Comparison of ENCODE assay signal across 19 cellular contexts in the genomic region with DNA sequence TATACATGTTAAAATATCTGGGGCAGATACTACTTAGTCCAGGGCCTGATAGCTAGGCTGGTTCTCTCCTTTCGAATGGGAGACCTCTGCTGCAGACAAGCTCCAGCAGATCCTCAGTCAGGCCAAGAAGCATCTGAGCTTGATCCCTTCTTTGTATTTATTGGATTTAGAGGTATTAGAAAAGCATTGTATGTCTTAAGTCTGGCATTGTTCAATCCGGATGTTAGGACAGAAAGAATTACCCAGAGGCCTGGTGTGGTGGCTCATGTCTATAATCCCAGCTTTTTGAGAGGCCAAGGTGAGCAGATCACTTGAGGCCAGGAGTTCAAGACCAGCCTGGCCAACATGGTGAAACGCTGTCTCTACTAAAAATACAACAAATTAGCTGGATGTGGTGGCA. TPM values are rescaled to one million over a fixed set of nuclear protein-coding genes. Genes with fewer than 3 reads are reported as not detected.
A peak's percentile ranks its signal among the peaks of the same experiment; 100 is the strongest.
DNase-seq lines count a peak whose midpoint lies in the region; ATAC-seq and TF ChIP-seq lines count a peak whose summit lies in the region.
"Had no signal": no experiment of that assay in that cellular context is flagged by ENCODE, and none has a peak within 500 bp of the region (broad histone marks: within the 10 kb centered on the region; RNA-seq: fewer than 3 reads in every experiment).

No MANE protein-coding gene starts in this region.

- intact Hi-C loops in natural killer cell (cut with micrococcal nuclease) = no loop called here
- intact Hi-C loops in PC-3 (cut with micrococcal nuclease) = no loop called here

- no peak overlapping the region for H3K4me3 Mint-ChIP-seq in natural killer cell treated with Interleukin-12 subunit alpha and Interleukin-12 subunit beta and Interleukin-15 and Interleukin-18, amount 100 ng/mL, for 72 hours
- no peak overlapping the region for H3K4me3 Mint-ChIP-seq in natural killer cell
- H3K4me3 Mint-ChIP-seq: CD4-positive, alpha-beta memory T cell; HFFc6; IgD-negative memory B cell had no signal

- no peaks in the 10 kb centered on the region for H3K36me3 ChIP-seq in PC-3 (ENCODE audit: low read depth, low read length)

- H4K20me1 ChIP-seq in PC-3 (ENCODE audit: low read length) = no peaks in the 10 kb centered on the region

- no peak overlapping the region for H3K9ac ChIP-seq in PC-3 (ENCODE audit: low read length)
- H3K9ac ChIP-seq: GM23248 had no signal

- TF ChIP-seq CTCF in natural killer cell (IDR thresholded peaks at IDR 0.05) (no peak), PC-3 (conservative IDR thresholded peaks at IDR 0.05; ENCODE audit: low read depth, low read length) (no peak)

- no peaks in the 10 kb centered on the region for H3K27me3 ChIP-seq in PC-3 (ENCODE audit: low read length)

- no peak for ATAC-seq in natural killer cell treated with Interleukin-12 subunit alpha and Interleukin-12 subunit beta and Interleukin-15 and Interleukin-18, amount 100 ng/mL, for 72 hours
- ATAC-seq in natural killer cell (no peak), PC-3 (no peak), esophagus mucosa (peak; percentile 54), GM18517 (IDR thresholded peaks at IDR 0.05; ENCODE audit: unreplicated experiment) (no peak), GM18870 (IDR thresholded peaks at IDR 0.05; ENCODE audit: unreplicated experiment) (no peak)
- ATAC-seq: A549, HCT116, HepG2 had no signal

- no TSS peak for BruUV-seq in PC-3 (replicated peaks; lab: Mats Ljungman, UMichigan)

- peaks cover 45% of the 10 kb centered on the region for H3K4me1 ChIP-seq in PC-3 (ENCODE audit: insufficient read depth, low read length)

- H2AFZ ChIP-seq in PC-3 (ENCODE audit: low read length) = no peak overlapping the region
- H2AFZ ChIP-seq: GM23248 had no signal

- POLR2A ChIA-PET in PC-3 (lab: Charles Lee; ENCODE audit: unreplicated experiment) = interaction anchor here (0.7 kb wide), 1 partner anchor 17 kb away, joined by 5 read pairs; no protein-coding TSS in a partner anchor

- no peaks in the 10 kb centered on the region for H3K9me3 ChIP-seq in PC-3 (ENCODE audit: low read length)
- H3K9me3 ChIP-seq: A549 had no signal

- H3K4me3 ChIP-seq in PC-3 (ENCODE audit: low read length) = no peak overlapping the region
- H3K4me3 ChIP-seq: A549, GM23248 had no signal

- no peaks in the 10 kb centered on the region for H3K9me2 ChIP-seq in PC-3 (replicated peaks; ENCODE audit: low read length)

- H3K9me3 Mint-ChIP-seq in natural killer cell treated with Interleukin-12 subunit alpha and Interleukin-12 subunit beta and Interleukin-15 and Interleukin-18, amount 100 ng/mL, for 72 hours = peaks cover 7% of the 10 kb centered on the region
- H3K9me3 Mint-ChIP-seq in natural killer cell = no peaks in the 10 kb centered on the region
- H3K9me3 Mint-ChIP-seq: CD4-positive, alpha-beta memory T cell; HFFc6; IgD-negative memory B cell had no signal

- CTCF ChIA-PET in PC-3 (lab: Charles Lee) = no interaction called here

- no peaks in the 10 kb centered on the region for H3K79me2 ChIP-seq in PC-3 (ENCODE audit: low read length)

- no peaks in the 10 kb centered on the region for H3K27me3 Mint-ChIP-seq in natural killer cell treated with Interleukin-12 subunit alpha and Interleukin-12 subunit beta and Interleukin-15 and Interleukin-18, amount 100 ng/mL, for 72 hours
- H3K27me3 Mint-ChIP-seq in natural killer cell (ENCODE audit: low read depth in 2 of 2) = no peaks in the 10 kb centered on the region
- H3K27me3 Mint-ChIP-seq: CD4-positive, alpha-beta memory T cell; IgD-negative memory B cell had no signal

- peaks cover 3% of the 10 kb centered on the region for H3F3A ChIP-seq in PC-3 (ENCODE audit: low read length, unreplicated experiment)

- H3K4me1 Mint-ChIP-seq in natural killer cell treated with Interleukin-12 subunit alpha and Interleukin-12 subunit beta and Interleukin-15 and Interleukin-18, amount 100 ng/mL, for 72 hours (ENCODE audit: low read depth in 2 of 2) = peaks cover 29 to 40% of the 10 kb centered on the region in 2 donors
- H3K4me1 Mint-ChIP-seq in natural killer cell = peaks cover 9 to 10% of the 10 kb centered on the region in 2 donors

- no peak for DNase-seq in natural killer cell treated with Interleukin-12 subunit alpha and Interleukin-12 subunit beta and Interleukin-15 and Interleukin-18, amount 100 ng/mL, for 72 hours (ENCODE audit: low spot score)
- DNase-seq in natural killer cell (no peak), PC-3 (no peak), cerebellar nuclear complex (lab: John Stamatoyannopoulos, UW) (no peak)
- DNase-seq: AML-193; CD4-positive, alpha-beta memory T cell; DMS79 treated with DMSO at 0.1 percent for 48 hours; GF-D8; GM23248; HFFc6 had no signal

- H3K36me3 Mint-ChIP-seq in natural killer cell treated with Interleukin-12 subunit alpha and Interleukin-12 subunit beta and Interleukin-15 and Interleukin-18, amount 100 ng/mL, for 72 hours = peaks cover 5% of the 10 kb centered on the region
- no peaks in the 10 kb centered on the region for H3K36me3 Mint-ChIP-seq in natural killer cell
- H3K36me3 Mint-ChIP-seq: CD4-positive, alpha-beta memory T cell; IgD-negative memory B cell had no signal

- H3K27ac Mint-ChIP-seq in natural killer cell treated with Interleukin-12 subunit alpha and Interleukin-12 subunit beta and Interleukin-15 and Interleukin-18, amount 100 ng/mL, for 72 hours = peak overlapping the region; percentile 83 to 92
- no peak overlapping the region for H3K27ac Mint-ChIP-seq in natural killer cell
- H3K27ac Mint-ChIP-seq: CD4-positive, alpha-beta memory T cell; IgD-negative memory B cell had no signal

- peak overlapping the region; percentile 99 for H3K27ac ChIP-seq in PC-3 (ENCODE audit: low read length)
- H3K27ac ChIP-seq: 22Rv1, A549, C4-2B, GM23248 had no signal

- H3K4me2 ChIP-seq in PC-3 (ENCODE audit: low read length) = no peak overlapping the region
- H3K4me2 ChIP-seq: A549 had no signal

RNA-seq across cellular contexts. Expression of gene EYA3, which starts 21.2 kb away (rescaled TPM):
- total RNA-seq in natural killer cell treated with Interleukin-12 subunit alpha and Interleukin-12 subunit beta and Interleukin-15 and Interleukin-18, amount 100 ng/mL, for 72 hours = 10 to 100 TPM; 62.6 to 64.6 TPM
- 10 to 100 TPM; 17.7 to 25.2 (median 19.1) TPM for total RNA-seq in natural killer cell
- 17.1 and 17.3 TPM in 2 replicates for total RNA-seq in PC-3 (2014; rRNA removed)
- 18.9 TPM for total RNA-seq in esophagus mucosa

Comparison
In these comparisons a context has a peak if more than half of its experiments do, and no peak if none do; other contexts are left out.
1. H3K27ac Mint-ChIP-seq: peak in natural killer cell treated with Interleukin-12 subunit alpha and Interleukin-12 subunit beta and Interleukin-15 and Interleukin-18, amount 100 ng/mL, for 72 hours (2 of 2); none in natural killer cell (0 of 2).